In the genomic region with DNA sequence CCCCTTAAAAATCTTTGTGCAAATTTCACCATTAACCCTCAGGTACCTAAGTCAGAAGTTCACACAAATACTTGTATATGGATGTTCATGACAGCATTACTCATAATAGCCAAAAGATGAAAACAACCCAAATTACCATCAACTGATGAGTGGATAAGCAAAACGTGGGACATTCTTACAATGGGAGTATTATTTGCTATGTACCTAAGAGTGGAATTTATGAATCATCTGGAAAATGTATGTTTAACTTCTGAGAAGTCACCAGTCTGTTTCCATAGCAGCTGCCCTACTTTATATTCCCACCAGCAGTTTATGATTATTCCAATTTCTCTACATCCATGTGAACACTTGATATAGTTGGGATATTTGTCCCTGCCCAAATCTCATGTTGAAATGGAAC, we compare ENCODE assay signal across 29 cellular contexts.
"Had no signal": no experiment of that assay in that cellular context is flagged by ENCODE, and none has a peak within 500 bp of the region (broad histone marks: within the 10 kb centered on the region; RNA-seq: fewer than 3 reads in every experiment).

No MANE protein-coding gene starts in this region.

- H3K9me3 ChIP-seq: ascending aorta, body of pancreas, MG63, SJCRH30 had no signal

- H3K27me3 ChIP-seq: ascending aorta, body of pancreas, MG63, SJCRH30 had no signal

- DNase-seq: activated CD4-positive, alpha-beta T cell treated with anti-CD3 and anti-CD28 coated beads, Interleukin-2, amount 10 ng/mL, durations not matched to agents 24 days and 14 days; activated CD4-positive, alpha-beta T cell treated with anti-CD3 and anti-CD28 coated beads, Interleukin-2, amount 50 U/mL, for 4 hours; activated CD8-positive, alpha-beta T cell treated with anti-CD3 and anti-CD28 coated beads for 36 hours; activated gamma-delta T cell; activated naive CD4-positive, alpha-beta T cell treated with Interleukin-2 at 50 U/mL for 16 hours; activated naive CD8-positive, alpha-beta T cell treated with anti-CD3 and anti-CD28 coated beads, Interleukin-2, amount 10 ng/mL, durations not matched to agents 7 days and 5 days; activated T-cell treated with anti-CD3 and anti-CD28 coated beads, Interleukin-2, amount 50 U/mL, for 1 hour; activated T-cell treated with anti-CD3 and anti-CD28 coated beads, Interleukin-2, amount 50 U/mL, for 72 hours; amygdala; body of pancreas; caudate nucleus; cerebellar nuclear complex; Karpas-422; MG63; NCI-H1048; NCI-H1105 treated with DMSO at 0.1 percent for 48 hours; NCI-H1436; NCI-H1694 treated with DMSO at 0.1 percent for 48 hours; NCI-H2029; NCI-H510A; NCI-H526; NCI-H748 treated with DMSO at 0.1 percent for 48 hours; NK-92 treated with Interleukin-12 subunit alpha and Interleukin-12 subunit beta, amount 100 ng/mL, for 24 hours; SHP77; SJCRH30 had no signal

- ATAC-seq: activated CD8-positive, alpha-beta T cell treated with anti-CD3 and anti-CD28 coated beads for 36 hours; activated T-cell treated with anti-CD3 and anti-CD28 coated beads, Interleukin-2, amount 50 U/mL, for 72 hours; activated T-helper 17 cell treated with anti-CD3 and anti-CD28 coated beads, Interleukin-2, amount 50 U/mL, for 72 hours; body of pancreas had no signal

- H3K4me1 ChIP-seq: ascending aorta, body of pancreas, breast epithelium, SJCRH30 had no signal

- H3K4me3 ChIP-seq: ascending aorta, body of pancreas, breast epithelium, MG63, SJCRH30, SK-N-MC had no signal

- H3K36me3 ChIP-seq: ascending aorta, breast epithelium, MG63, SJCRH30 had no signal

- H3K27ac ChIP-seq: ascending aorta, body of pancreas, breast epithelium, SJCRH30, SK-N-MC had no signal
